ENCODE assay signal across 18 cellular contexts in genomic region chr17:28272166-28272565, GRCh38. TPM values are rescaled to one million over a fixed set of nuclear protein-coding genes. Genes with fewer than 3 reads are reported as not detected.
DNase-seq lines count a peak whose midpoint lies in the region; ATAC-seq and TF ChIP-seq lines count a peak whose summit lies in the region.
"Had no signal": no experiment of that assay in that cellular context is flagged by ENCODE, and none has a peak within 500 bp of the region (broad histone marks: within the 10 kb centered on the region; RNA-seq: fewer than 3 reads in every experiment).

No MANE protein-coding gene starts in this region.

- no peak overlapping the region for H3K14ac ChIP-seq in mesenchymal stem cell (ENCODE audit: low read length in 2 of 2)

- no peak for ATAC-seq in HG02588 (IDR thresholded peaks at IDR 0.05; ENCODE audit: unreplicated experiment)
- no peak for ATAC-seq in HG03025 (IDR thresholded peaks at IDR 0.05; ENCODE audit: low FRiP score, unreplicated experiment)
- ATAC-seq: HCT116, HepG2 had no signal

- H3K36me3 ChIP-seq in adipocyte (ENCODE audit: control insufficient read depth, insufficient read depth, low read length, severe bottlenecking) (no peaks in the 10 kb centered on the region), mesenchymal stem cell (ENCODE audit: control insufficient read depth in 1 of 2, insufficient read depth in 2 of 2, low read depth in 1 of 2, low read length in 2 of 2) (no peaks in the 10 kb centered on the region)

- H3K4me3 Mint-ChIP-seq in HFFc6, result no peak overlapping the region

- no peaks in the 10 kb centered on the region for H3K9me3 ChIP-seq in adipocyte (ENCODE audit: control insufficient read depth, low read length)
- no peaks in the 10 kb centered on the region for H3K9me3 ChIP-seq in mesenchymal stem cell (ENCODE audit: control insufficient read depth, low read length)

- DNase-seq in AG08395 (ENCODE audit: low spot score), result peak; percentile 56
- DNase-seq in HFFc6, result peak; percentile 24
- peak; percentile 42 for DNase-seq in adipocyte (ENCODE audit: low read depth)
- no peak for DNase-seq in mesenchymal stem cell
- DNase-seq in NCI-H526 treated with DMSO at 0.1 percent for 48 hours (lab: John Stamatoyannopoulos, UW), result no peak
- DNase-seq in effector CD4-positive, alpha-beta T cell, result no peak
- DNase-seq: DMS 273 treated with DMSO at 0.1 percent for 48 hours, MM.1S, NCI-H1092 treated with DMSO at 0.1 percent for 48 hours, NCI-H510A treated with DMSO at 0.1 percent for 48 hours had no signal

- H2BK12ac ChIP-seq in mesenchymal stem cell (ENCODE audit: low read length in 2 of 2), result no peak overlapping the region

- 78% methylated on average over 2 of the region's 2 CpGs for WGBS in mesenchymal stem cell

- H3K4ac ChIP-seq in mesenchymal stem cell (ENCODE audit: low read depth in 1 of 2, low read length in 2 of 2), result no peak overlapping the region

- H3K36me3 Mint-ChIP-seq in HFFc6 (ENCODE audit: low read depth), result peaks cover 22% of the 10 kb centered on the region

- no peak overlapping the region for H2AK5ac ChIP-seq in mesenchymal stem cell (ENCODE audit: low read length, severe bottlenecking)

- peaks cover 44% of the 10 kb centered on the region for H3K4me1 Mint-ChIP-seq in HFFc6 (ENCODE audit: low read depth)

- H3K9ac ChIP-seq in adipocyte (ENCODE audit: low read length) (no peak overlapping the region), mesenchymal stem cell (ENCODE audit: low read length) (peak overlapping the region; percentile 38)
- H3K9ac ChIP-seq: KMS-11 had no signal

- H3K27me3 Mint-ChIP-seq in HFFc6 (ENCODE audit: insufficient read depth), result peaks cover 8% of the 10 kb centered on the region

- no peak overlapping the region for H2AFZ ChIP-seq in mesenchymal stem cell (ENCODE audit: low read depth, low read length)

- no peak overlapping the region; the same call in 1 of the 2 replicates for H3K27ac Mint-ChIP-seq in HFFc6

- H3K4me3 ChIP-seq in adipocyte (ENCODE audit: low read length) (no peak overlapping the region), mesenchymal stem cell (ENCODE audit: insufficient read depth in 1 of 2, low read depth in 1 of 2, low read length in 2 of 2) (no peak overlapping the region)
- H3K4me3 ChIP-seq: SK-N-MC had no signal

- H4K91ac ChIP-seq in mesenchymal stem cell (ENCODE audit: low read length), result no peak overlapping the region

- H3K4me1 ChIP-seq in adipocyte (ENCODE audit: control insufficient read depth, insufficient read depth, low read length) (peaks cover 14% of the 10 kb centered on the region), mesenchymal stem cell (ENCODE audit: control insufficient read depth, insufficient read depth, low read depth, low read length) (no peaks in the 10 kb centered on the region)

- H3K23ac ChIP-seq in mesenchymal stem cell (ENCODE audit: low read length in 2 of 2), result no peak overlapping the region

- no peak overlapping the region for H3K18ac ChIP-seq in mesenchymal stem cell (ENCODE audit: low read depth in 1 of 2, low read length in 2 of 2)

- no peak overlapping the region for H3K27ac ChIP-seq in mesenchymal stem cell (ENCODE audit: low read length, poor library complexity, severe bottlenecking)
- H3K27ac ChIP-seq: 22Rv1, C4-2B, KMS-11, SK-N-MC had no signal

- no peak overlapping the region for H2BK120ac ChIP-seq in mesenchymal stem cell (ENCODE audit: low read depth, low read length)

- peaks cover 11% of the 10 kb centered on the region for H3K9me3 Mint-ChIP-seq in HFFc6

- H3K27me3 ChIP-seq in adipocyte (replicated peaks; ENCODE audit: control insufficient read depth, insufficient read depth, low read length) (no peaks in the 10 kb centered on the region), mesenchymal stem cell (ENCODE audit: control insufficient read depth in 1 of 2, insufficient read depth in 1 of 2, low read length in 2 of 2) (peaks cover 16 to 34% of the 10 kb centered on the region in 2 experiments)

- no peak overlapping the region for H3K4me2 ChIP-seq in mesenchymal stem cell (ENCODE audit: low read length, poor library complexity, severe bottlenecking)
- H3K4me2 ChIP-seq: KMS-11 had no signal

- no peak overlapping the region for H4K8ac ChIP-seq in mesenchymal stem cell (ENCODE audit: low read length)

- H2BK5ac ChIP-seq in mesenchymal stem cell (ENCODE audit: low read depth, low read length, poor library complexity, severe bottlenecking), result no peak overlapping the region

- no peak for TF ChIP-seq CTCF in HFFc6 (IDR thresholded peaks at IDR 0.05)

- no peaks in the 10 kb centered on the region for H3K79me1 ChIP-seq in mesenchymal stem cell (replicated peaks; ENCODE audit: low read length, poor library complexity, severe bottlenecking)

- no peak overlapping the region for H2BK15ac ChIP-seq in mesenchymal stem cell (ENCODE audit: low read depth, poor library complexity, severe bottlenecking)

RNA-seq across cellular contexts. Expression of gene TMEM97, which starts 46.8 kb away (rescaled TPM):
- total RNA-seq in HFFc6 (2021; fragmentation: NEBNext Ultra II Directional; extraction: Animal tissue kit (Norgen Biotek cat#: 25700)), result 10 to 100 TPM; 17.6 to 29.5 (median 24.1) TPM
- polyA plus RNA-seq in mesenchymal stem cell (2013, experiment 1 of 2), result 174 TPM
- polyA plus RNA-seq in mesenchymal stem cell (2013, experiment 2 of 2), result 170 TPM

Comparison
In these comparisons a context has a peak if more than half of its experiments do, and no peak if none do; other contexts are left out.
1. DNase-seq: peak in AG08395 (single experiment), HFFc6 (single experiment) and adipocyte (single experiment); none in mesenchymal stem cell (single experiment), NCI-H526 treated with DMSO at 0.1 percent for 48 hours (single experiment) and effector CD4-positive, alpha-beta T cell (single experiment).